Comparison of ENCODE assay signal across 1 cellular context in genomic region chr14:70563869-70564268, GRCh38.
TF ChIP-seq lines count a peak whose summit lies in the region.

No MANE protein-coding gene starts in this region.

TF ChIP-seq in HepG2, 621 proteins besides CTCF, POLR2A, EP300 and RAD21:
- TF ChIP-seq BATF2 (CRISPR knock-in tag; IDR thresholded peaks at IDR 0.05) (no peak), ADNP (CRISPR knock-in tag; IDR thresholded peaks at IDR 0.05) (no peak), SCMH1 (CRISPR knock-in tag; IDR thresholded peaks at IDR 0.05; ENCODE audit: borderline replicate concordance) (no peak), ZNF577 (CRISPR knock-in tag; IDR thresholded peaks at IDR 0.05; ENCODE audit: borderline replicate concordance, low read depth) (no peak), BORCS8-MEF2B (CRISPR knock-in tag; IDR thresholded peaks at IDR 0.05) (no peak), SMARCE1 (IDR thresholded peaks at IDR 0.05; ENCODE audit: borderline replicate concordance) (no peak), MED13 (CRISPR knock-in tag; IDR thresholded peaks at IDR 0.05) (no peak)
